Comparison of ENCODE assay signal across 2 cellular contexts in the genomic region with DNA sequence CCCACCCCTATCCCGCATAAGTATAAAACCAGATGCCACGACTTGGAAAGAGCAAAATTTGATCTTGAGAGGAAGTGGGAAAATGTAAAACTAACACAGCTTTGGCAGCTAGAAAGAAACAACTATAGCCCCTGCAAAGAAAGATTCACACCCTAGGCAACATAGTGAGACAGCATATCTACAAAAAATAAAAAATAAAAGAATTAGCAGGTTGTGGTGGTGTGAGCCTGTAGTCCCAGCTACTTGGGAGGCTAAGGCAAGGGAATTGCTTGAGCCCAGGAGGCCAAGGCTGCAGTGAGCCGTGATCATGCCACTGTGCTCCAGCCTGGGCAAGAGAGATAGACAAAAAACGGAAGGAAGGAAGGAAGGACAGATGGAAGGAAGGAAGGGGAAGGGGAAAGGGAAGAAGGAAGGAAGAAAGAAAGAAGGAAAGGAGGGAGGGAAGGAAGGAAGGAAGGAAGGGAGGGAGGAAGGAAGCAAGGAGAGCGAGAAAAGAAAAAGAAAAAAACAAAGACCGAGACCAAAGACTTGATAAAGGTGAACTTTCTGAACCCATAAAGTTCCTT.
TF ChIP-seq lines count a peak whose summit lies in the region.

No MANE protein-coding gene starts in this region.

TF ChIP-seq in SK-N-SH, 30 proteins besides CTCF, POLR2A, EP300 and RAD21 (continued from another document):
- TF ChIP-seq, protein P1, sequence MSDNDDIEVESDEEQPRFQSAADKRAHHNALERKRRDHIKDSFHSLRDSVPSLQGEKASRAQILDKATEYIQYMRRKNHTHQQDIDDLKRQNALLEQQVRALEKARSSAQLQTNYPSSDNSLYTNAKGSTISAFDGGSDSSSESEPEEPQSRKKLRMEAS (IDR thresholded peaks at IDR 0.05; ENCODE audit: low read depth) = no peak
- TF ChIP-seq TCF12 (IDR thresholded peaks at IDR 0.05) = no peak
- no peak for TF ChIP-seq NRF1 (IDR thresholded peaks at IDR 0.05; ENCODE audit: low read depth, low read length)
TF ChIP-seq in SK-N-SH: peak in this region for 1.

TF ChIP-seq in SK-N-SH treated with all-trans-retinoic acid at 6 μM for 48 hours, 23 proteins besides CTCF, POLR2A, EP300 and RAD21 (continued from another document):
- no peak for TF ChIP-seq ZNF565 (CRISPR knock-in tag; conservative IDR thresholded peaks at IDR 0.05; ENCODE audit: low read depth)
- TF ChIP-seq ESRRG (CRISPR knock-in tag; IDR thresholded peaks at IDR 0.05) = no peak
- no peak for TF ChIP-seq CSDC2 (CRISPR knock-in tag; IDR thresholded peaks at IDR 0.05)
- TF ChIP-seq, protein P2, sequence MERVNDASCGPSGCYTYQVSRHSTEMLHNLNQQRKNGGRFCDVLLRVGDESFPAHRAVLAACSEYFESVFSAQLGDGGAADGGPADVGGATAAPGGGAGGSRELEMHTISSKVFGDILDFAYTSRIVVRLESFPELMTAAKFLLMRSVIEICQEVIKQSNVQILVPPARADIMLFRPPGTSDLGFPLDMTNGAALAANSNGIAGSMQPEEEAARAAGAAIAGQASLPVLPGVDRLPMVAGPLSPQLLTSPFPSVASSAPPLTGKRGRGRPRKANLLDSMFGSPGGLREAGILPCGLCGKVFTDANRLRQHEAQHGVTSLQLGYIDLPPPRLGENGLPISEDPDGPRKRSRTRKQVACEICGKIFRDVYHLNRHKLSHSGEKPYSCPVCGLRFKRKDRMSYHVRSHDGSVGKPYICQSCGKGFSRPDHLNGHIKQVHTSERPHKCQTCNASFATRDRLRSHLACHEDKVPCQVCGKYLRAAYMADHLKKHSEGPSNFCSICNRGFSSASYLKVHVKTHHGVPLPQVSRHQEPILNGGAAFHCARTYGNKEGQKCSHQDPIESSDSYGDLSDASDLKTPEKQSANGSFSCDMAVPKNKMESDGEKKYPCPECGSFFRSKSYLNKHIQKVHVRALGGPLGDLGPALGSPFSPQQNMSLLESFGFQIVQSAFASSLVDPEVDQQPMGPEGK (CRISPR knock-in tag; IDR thresholded peaks at IDR 0.05; ENCODE audit: borderline replicate concordance) = no peak
- TF ChIP-seq ISL1 (CRISPR knock-in tag; IDR thresholded peaks at IDR 0.05) = no peak
- no peak for TF ChIP-seq ARNTL (CRISPR knock-in tag; IDR thresholded peaks at IDR 0.05; ENCODE audit: borderline replicate concordance, low read depth)
- no peak for TF ChIP-seq ZNF70 (CRISPR knock-in tag; IDR thresholded peaks at IDR 0.05)
- no peak for TF ChIP-seq PPARA (CRISPR knock-in tag; IDR thresholded peaks at IDR 0.05; ENCODE audit: borderline replicate concordance)
- TF ChIP-seq SNAI2 (CRISPR knock-in tag; IDR thresholded peaks at IDR 0.05) = no peak
- no peak for TF ChIP-seq ZFP30 (CRISPR knock-in tag; IDR thresholded peaks at IDR 0.05)
- TF ChIP-seq, protein P3, sequence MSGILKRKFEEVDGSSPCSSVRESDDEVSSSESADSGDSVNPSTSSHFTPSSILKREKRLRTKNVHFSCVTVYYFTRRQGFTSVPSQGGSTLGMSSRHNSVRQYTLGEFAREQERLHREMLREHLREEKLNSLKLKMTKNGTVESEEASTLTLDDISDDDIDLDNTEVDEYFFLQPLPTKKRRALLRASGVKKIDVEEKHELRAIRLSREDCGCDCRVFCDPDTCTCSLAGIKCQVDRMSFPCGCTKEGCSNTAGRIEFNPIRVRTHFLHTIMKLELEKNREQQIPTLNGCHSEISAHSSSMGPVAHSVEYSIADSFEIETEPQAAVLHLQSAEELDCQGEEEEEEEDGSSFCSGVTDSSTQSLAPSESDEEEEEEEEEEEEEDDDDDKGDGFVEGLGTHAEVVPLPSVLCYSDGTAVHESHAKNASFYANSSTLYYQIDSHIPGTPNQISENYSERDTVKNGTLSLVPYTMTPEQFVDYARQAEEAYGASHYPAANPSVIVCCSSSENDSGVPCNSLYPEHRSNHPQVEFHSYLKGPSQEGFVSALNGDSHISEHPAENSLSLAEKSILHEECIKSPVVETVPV (CRISPR knock-in tag; IDR thresholded peaks at IDR 0.05) = no peak
- no peak for TF ChIP-seq ZC3H10 (CRISPR knock-in tag; IDR thresholded peaks at IDR 0.05)
- TF ChIP-seq, protein P4, sequence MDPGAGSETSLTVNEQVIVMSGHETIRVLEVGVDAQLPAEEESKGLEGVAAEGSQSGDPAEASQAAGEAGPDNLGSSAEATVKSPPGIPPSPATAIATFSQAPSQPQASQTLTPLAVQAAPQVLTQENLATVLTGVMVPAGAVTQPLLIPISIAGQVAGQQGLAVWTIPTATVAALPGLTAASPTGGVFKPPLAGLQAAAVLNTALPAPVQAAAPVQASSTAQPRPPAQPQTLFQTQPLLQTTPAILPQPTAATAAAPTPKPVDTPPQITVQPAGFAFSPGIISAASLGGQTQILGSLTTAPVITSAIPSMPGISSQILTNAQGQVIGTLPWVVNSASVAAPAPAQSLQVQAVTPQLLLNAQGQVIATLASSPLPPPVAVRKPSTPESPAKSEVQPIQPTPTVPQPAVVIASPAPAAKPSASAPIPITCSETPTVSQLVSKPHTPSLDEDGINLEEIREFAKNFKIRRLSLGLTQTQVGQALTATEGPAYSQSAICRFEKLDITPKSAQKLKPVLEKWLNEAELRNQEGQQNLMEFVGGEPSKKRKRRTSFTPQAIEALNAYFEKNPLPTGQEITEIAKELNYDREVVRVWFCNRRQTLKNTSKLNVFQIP (CRISPR knock-in tag; IDR thresholded peaks at IDR 0.05; ENCODE audit: borderline replicate concordance, low read depth) = no peak
- no peak for TF ChIP-seq OSR1 (CRISPR knock-in tag; IDR thresholded peaks at IDR 0.05)
- no peak for TF ChIP-seq GLIS3 (CRISPR knock-in tag; IDR thresholded peaks at IDR 0.05)
- TF ChIP-seq BACH2 (CRISPR knock-in tag; IDR thresholded peaks at IDR 0.05; ENCODE audit: borderline replicate concordance) = no peak
- TF ChIP-seq, protein P5, sequence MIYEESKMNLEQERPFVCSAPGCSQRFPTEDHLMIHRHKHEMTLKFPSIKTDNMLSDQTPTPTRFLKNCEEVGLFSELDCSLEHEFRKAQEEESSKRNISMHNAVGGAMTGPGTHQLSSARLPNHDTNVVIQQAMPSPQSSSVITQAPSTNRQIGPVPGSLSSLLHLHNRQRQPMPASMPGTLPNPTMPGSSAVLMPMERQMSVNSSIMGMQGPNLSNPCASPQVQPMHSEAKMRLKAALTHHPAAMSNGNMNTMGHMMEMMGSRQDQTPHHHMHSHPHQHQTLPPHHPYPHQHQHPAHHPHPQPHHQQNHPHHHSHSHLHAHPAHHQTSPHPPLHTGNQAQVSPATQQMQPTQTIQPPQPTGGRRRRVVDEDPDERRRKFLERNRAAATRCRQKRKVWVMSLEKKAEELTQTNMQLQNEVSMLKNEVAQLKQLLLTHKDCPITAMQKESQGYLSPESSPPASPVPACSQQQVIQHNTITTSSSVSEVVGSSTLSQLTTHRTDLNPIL (CRISPR knock-in tag; IDR thresholded peaks at IDR 0.05; ENCODE audit: low read depth) = no peak
